ENCODE assay signal across 21 cellular contexts in genomic region chr17:75724016-75725003, GRCh38. TPM values are rescaled to one million over a fixed set of nuclear protein-coding genes. Genes with fewer than 3 reads are reported as not detected.
A peak's percentile ranks its signal among the peaks of the same experiment; 100 is the strongest.
DNase-seq lines count a peak whose midpoint lies in the region; ATAC-seq and TF ChIP-seq lines count a peak whose summit lies in the region.
"Had no signal": no experiment of that assay in that cellular context is flagged by ENCODE, and none has a peak within 500 bp of the region (broad histone marks: within the 10 kb centered on the region; RNA-seq: fewer than 3 reads in every experiment).

No MANE protein-coding gene starts in this region.

- no peaks in the 10 kb centered on the region for H3K9me3 ChIP-seq in BLaER1 treated with 17β-estradiol and CSF1 and Interleukin-3, amounts not matched to agents 10 nM and 100 nM (replicated peaks in 1 of 11)
- no peaks in the 10 kb centered on the region for H3K9me3 ChIP-seq in RWPE2 (ENCODE audit: severe bottlenecking)
- H3K9me3 ChIP-seq in prostate gland: no peaks in the 10 kb centered on the region
- H3K9me3 ChIP-seq: psoas muscle had no signal

- WGBS in prostate gland: 78% methylated on average over 23 of the region's 23 CpGs

- H3K4me3 ChIP-seq in BLaER1 treated with 17β-estradiol and CSF1 and Interleukin-3, amounts not matched to agents 10 nM and 100 nM: no peak overlapping the region
- peak overlapping the region; percentile 93 for H3K4me3 ChIP-seq in RWPE2 (ENCODE audit: severe bottlenecking)
- peak overlapping the region in 5 of 7 experiments; percentile 43 to 59 (median 53) for H3K4me3 ChIP-seq in skin epidermis
- peak overlapping the region in 1 of 2 donors; percentile 53 for H3K4me3 ChIP-seq in prostate gland
- H3K4me3 ChIP-seq: psoas muscle, SJSA1 had no signal

- no peaks in the 10 kb centered on the region for H3K36me3 ChIP-seq in BLaER1 treated with 17β-estradiol and CSF1 and Interleukin-3, amounts not matched to agents 10 nM and 100 nM
- H3K36me3 ChIP-seq in RWPE2 (ENCODE audit: low read depth) (peaks cover 79% of the 10 kb centered on the region), prostate gland (no peaks in the 10 kb centered on the region)
- H3K36me3 ChIP-seq: SJSA1 had no signal

- DNase-seq in RWPE2 (ENCODE audit: low spot score) (peak; percentile 69), prostate gland (ENCODE audit: low spot score) (no peak), AML-193 (lab: John Stamatoyannopoulos, UW) (no peak), NCI-H2029 (lab: John Stamatoyannopoulos, UW) (no peak)
- DNase-seq: ACHN; activated CD4-positive, alpha-beta T cell treated with anti-CD3 and anti-CD28 coated beads, Interleukin-2, amount 50 U/mL, for 4 hours; activated effector memory CD4-positive, alpha-beta T cell treated with Interleukin-2 at 50 U/mL for 16 hours; dermis blood vessel endothelial cell; midbrain; NCI-H187 treated with DMSO at 0.1 percent for 48 hours; NCI-H226; NCI-H82; psoas muscle; T-helper 2 cell had no signal

- H3K9ac ChIP-seq in BLaER1 treated with 17β-estradiol and CSF1 and Interleukin-3, amounts not matched to agents 10 nM and 100 nM: peak overlapping the region in 8 of 11 experiments; percentile 5 to 34 (median 20); a peak in 6 of 22 replicates

- ATAC-seq in RWPE2 (ENCODE audit: low read depth) (no peak), esophagus mucosa (peak; percentile 0), HG03442 (IDR thresholded peaks at IDR 0.05; ENCODE audit: unreplicated experiment) (no peak)
- ATAC-seq: WTC11 had no signal

- H3K27me3 ChIP-seq in BLaER1 treated with 17β-estradiol and CSF1 and Interleukin-3, amounts not matched to agents 10 nM and 100 nM: peaks cover 31 to 41% (median 37%) of the 10 kb centered on the region in 11 experiments
- H3K27me3 ChIP-seq in RWPE2 (ENCODE audit: insufficient read depth, poor library complexity, severe bottlenecking) (no peaks in the 10 kb centered on the region), prostate gland (replicated peaks; ENCODE audit: insufficient read depth) (no peaks in the 10 kb centered on the region)

- H3K4me2 ChIP-seq in BLaER1 treated with 17β-estradiol and CSF1 and Interleukin-3, amounts not matched to agents 10 nM and 100 nM: peak overlapping the region; percentile 22 to 79 (median 37); a peak in 19 of 22 replicates

- 0 out of 22 replicates have a peak, but pooled peaks cover 0 to 5% (median 0%) of the 10 kb centered on the region in 11 experiments for H4K20me1 ChIP-seq in BLaER1 treated with 17β-estradiol and CSF1 and Interleukin-3, amounts not matched to agents 10 nM and 100 nM

- intact Hi-C loops in prostate gland (cut with DNase I): no loop called here

- TF ChIP-seq CTCF in RWPE2 (IDR thresholded peaks at IDR 0.05; ENCODE audit: poor library complexity, severe bottlenecking) (no peak), prostate gland (IDR thresholded peaks at IDR 0.05) (no peak)

- TF ChIP-seq POLR2A in prostate gland (IDR thresholded peaks at IDR 0.05): no peak

- peak overlapping the region in 4 of 11 experiments; percentile 1 to 25 (median 18); a peak in 2 of 22 replicates for H3K27ac ChIP-seq in BLaER1 treated with 17β-estradiol and CSF1 and Interleukin-3, amounts not matched to agents 10 nM and 100 nM
- H3K27ac ChIP-seq in RWPE2 (ENCODE audit: poor library complexity, severe bottlenecking) (peak overlapping the region; percentile 97), skin epidermis (peak overlapping the region in 14 of 21 experiments; percentile 14 to 94 (median 79)), prostate gland (peak overlapping the region in 1 of 2 donors; percentile 82)
- H3K27ac ChIP-seq: psoas muscle, SJSA1 had no signal

- H3K4me1 ChIP-seq in BLaER1 treated with 17β-estradiol and CSF1 and Interleukin-3, amounts not matched to agents 10 nM and 100 nM: peaks cover 9 to 44% (median 26%) of the 10 kb centered on the region in 10 experiments; a peak in 17 of 20 replicates
- H3K4me1 ChIP-seq in RWPE2 (ENCODE audit: insufficient read depth, poor library complexity, severe bottlenecking) (peaks cover 15% of the 10 kb centered on the region), prostate gland (replicated peaks) (peaks cover 2% of the 10 kb centered on the region)

RNA-seq across cellular contexts. Expression of gene ITGB4, which starts 3.1 kb away (rescaled TPM):
- 134 TPM for total RNA-seq in esophagus mucosa
- 100 to 1,000 TPM in 1 of 2 donors, 10 to 100 TPM in 1; 81.0 to 105 TPM for total RNA-seq in prostate gland
- total RNA-seq: G401, SJSA1 had no signal

RNA-seq across cellular contexts. Expression of gene GALK1, which starts 40.7 kb away (rescaled TPM):
- total RNA-seq in esophagus mucosa (29.1 TPM), prostate gland (10 to 100 TPM; 28.1 to 28.5 TPM)

RNA-seq across cellular contexts. Expression of gene SAP30BP, which starts 57.2 kb away (rescaled TPM):
- total RNA-seq in esophagus mucosa: 46.3 TPM
- total RNA-seq in prostate gland: 10 to 100 TPM; 50.4 to 72.3 TPM

RNA-seq across cellular contexts. Expression of gene RECQL5, which starts 57.4 kb away (rescaled TPM):
- 36.6 TPM for total RNA-seq in esophagus mucosa
- 100 to 1,000 TPM in 1 of 2 donors, 10 to 100 TPM in 1; 33.6 to 132 TPM for total RNA-seq in prostate gland

Comparison
In these comparisons a context has a peak if more than half of its experiments do, and no peak if none do; other contexts are left out.
1. H3K4me3 ChIP-seq: peak in RWPE2 (single experiment) and skin epidermis (5 of 7); none in BLaER1 treated with 17β-estradiol and CSF1 and Interleukin-3, amounts not matched to agents 10 nM and 100 nM (0 of 10).